Comparison of ENCODE assay signal across 8 cellular contexts in the genomic region with DNA sequence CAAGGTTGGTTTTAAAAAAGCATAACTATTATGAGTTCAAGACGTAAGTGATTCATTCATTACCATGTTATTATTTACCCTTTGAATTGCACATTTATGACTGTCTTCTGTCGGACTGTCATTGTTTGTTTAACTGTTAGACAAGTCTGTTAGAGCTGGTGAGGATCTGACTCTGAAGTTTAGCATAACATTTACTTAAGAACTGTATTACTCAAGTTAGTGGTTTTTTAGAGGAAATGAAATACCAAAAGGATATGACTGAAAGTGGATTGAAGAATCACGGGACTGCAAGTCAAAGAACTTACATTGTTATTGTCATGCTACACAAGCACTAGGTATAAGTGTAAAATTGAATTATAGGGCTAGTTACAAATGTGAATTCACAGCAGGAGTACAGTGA. TPM values are rescaled to one million over a fixed set of nuclear protein-coding genes. Genes with fewer than 3 reads are reported as not detected.
DNase-seq lines count a peak whose midpoint lies in the region; ATAC-seq and TF ChIP-seq lines count a peak whose summit lies in the region.

No MANE protein-coding gene starts in this region.

- CTCF ChIA-PET in AG04449 (lab: Yijun Ruan, JAX) = interaction anchor here (1.7 kb wide), 1 partner anchor 32 kb away, joined by 6 read pairs; no protein-coding TSS in a partner anchor
- CTCF ChIA-PET in activated B cell treated with CpG ODN at 0.5 μM for 24 hours (lab: Charles Lee) = interaction anchor here (0.8 kb wide), 1 partner anchor 208 kb away, joined by 3 read pairs; no protein-coding TSS in a partner anchor

- POLR2A ChIA-PET in AG04449 (lab: Yijun Ruan, JAX) (interaction anchor here (1.0 kb wide), 1 partner anchor 21 kb away, joined by 3 read pairs; no protein-coding TSS in a partner anchor), activated B cell treated with CpG ODN at 0.5 μM for 24 hours (lab: Charles Lee) (interaction anchor here (0.6 to 4.5 kb wide), 3 partner anchors 18 to 312 kb away, joined by 3 to 67 read pairs (median 3); no protein-coding TSS in a partner anchor)

- intact Hi-C loops in activated B cell treated with CpG ODN at 0.5 μM for 24 hours (cut with micrococcal nuclease) (loop anchor here (1.0 kb wide), 1 partner anchor 20 kb away; no protein-coding TSS in a partner anchor), right lobe of liver (cut with DNase I) (no loop called here)

- no peaks in the 10 kb centered on the region for H3K9me3 ChIP-seq in right lobe of liver

- peak overlapping the region; percentile 55 for H3K4me3 Mint-ChIP-seq in activated B cell treated with CpG ODN at 0.5 μM for 24 hours

- no peaks in the 10 kb centered on the region for H3K27me3 ChIP-seq in right lobe of liver

- WGBS in right lobe of liver (ENCODE audit: insufficient coverage, low coverage, low lambda C conversion rate, missing lambda C conversion rate) = 56% methylated on average over 3 of the region's 3 CpGs

- DNase-seq in AG04449 (ENCODE audit: low read depth, low spot score) (peak; percentile 85), activated B cell treated with CpG ODN at 0.5 μM for 24 hours (no peak), right lobe of liver (no peak), NCI-H526 treated with DMSO at 0.1 percent for 48 hours (lab: John Stamatoyannopoulos, UW) (no peak), cerebellar cortex (ENCODE audit: low spot score) (no peak)
- no peak for DNase-seq in activated CD4-positive, alpha-beta T cell treated with anti-CD3 and anti-CD28 coated beads, Interleukin-2, amount 50 U/mL, for 48 hours

- no peaks in the 10 kb centered on the region for H3K36me3 ChIP-seq in right lobe of liver

- no peak overlapping the region for H3K4me3 ChIP-seq in AG04449 (ENCODE audit: low read depth, low read length)
- no peak overlapping the region for H3K4me3 ChIP-seq in right lobe of liver

- peak overlapping the region; percentile 83 for H3K27ac Mint-ChIP-seq in activated B cell treated with CpG ODN at 0.5 μM for 24 hours

- TF ChIP-seq CTCF in AG04449 (IDR thresholded peaks at IDR 0.05; ENCODE audit: insufficient read depth, low read length, missing control alignments) (no peak), activated B cell treated with CpG ODN at 0.5 μM for 24 hours (IDR thresholded peaks at IDR 0.05) (no peak), right lobe of liver (IDR thresholded peaks at IDR 0.05) (no peak)

- no peaks in the 10 kb centered on the region for H3K27me3 Mint-ChIP-seq in activated B cell treated with CpG ODN at 0.5 μM for 24 hours

- TF ChIP-seq POLR2A in right lobe of liver (IDR thresholded peaks at IDR 0.05) = peak; percentile 51

- H3K27ac ChIP-seq in right lobe of liver = no peak overlapping the region

- peaks cover 0 to 19% (median 3%) of the 10 kb centered on the region in 4 donors for H3K4me1 ChIP-seq in right lobe of liver

- H3K36me3 Mint-ChIP-seq in activated B cell treated with CpG ODN at 0.5 μM for 24 hours (ENCODE audit: low read depth) = peaks cover 7% of the 10 kb centered on the region

- no peaks in the 10 kb centered on the region for H3K9me3 Mint-ChIP-seq in activated B cell treated with CpG ODN at 0.5 μM for 24 hours

- peaks cover 68% of the 10 kb centered on the region for H3K4me1 Mint-ChIP-seq in activated B cell treated with CpG ODN at 0.5 μM for 24 hours

- ATAC-seq in GM19043 (IDR thresholded peaks at IDR 0.05; ENCODE audit: low read depth, unreplicated experiment) = peak; percentile 48
- ATAC-seq in HG03342 (IDR thresholded peaks at IDR 0.05; ENCODE audit: unreplicated experiment) = peak; percentile 41
- ATAC-seq in activated B cell treated with CpG ODN at 0.5 μM for 24 hours (ENCODE audit: low read depth) = peak; percentile 12
- no peak for ATAC-seq in right lobe of liver

RNA-seq across cellular contexts. Expression of a gene that starts 2.2 kb away (rescaled TPM):
- 15.2 and 17.4 TPM in 2 replicates for total RNA-seq in activated B cell treated with CpG ODN at 0.5 μM for 24 hours
- total RNA-seq in right lobe of liver = 10 to 100 TPM in 1 of 6 experiments, 1 to 10 TPM in 5; 5.4 to 11.1 (median 8.3) TPM

Comparison
In these comparisons a context has a peak if more than half of its experiments do, and no peak if none do; other contexts are left out.
1. ATAC-seq: peak in GM19043 (single experiment), HG03342 (single experiment) and activated B cell treated with CpG ODN at 0.5 μM for 24 hours (single experiment); none in right lobe of liver (0 of 4).